ENCODE assay signal across 9 cellular contexts in the genomic region with DNA sequence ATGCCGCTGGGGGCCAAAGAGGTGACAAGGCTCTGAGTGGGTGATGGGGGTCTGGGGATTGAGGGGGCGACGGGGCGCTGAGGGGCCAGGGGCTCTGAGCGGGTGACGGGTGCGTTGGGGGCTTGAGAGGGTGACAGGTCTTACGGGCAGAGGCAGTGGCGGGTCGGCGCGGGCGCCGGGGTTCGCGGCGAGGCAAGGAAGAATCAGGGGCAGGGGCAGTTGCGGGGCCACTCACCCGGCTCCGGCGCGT. TPM values are rescaled to one million over a fixed set of nuclear protein-coding genes. Genes with fewer than 3 reads are reported as not detected.
A peak's percentile ranks its signal among the peaks of the same experiment; 100 is the strongest.
DNase-seq lines count a peak whose midpoint lies in the region; FAIRE-seq and TF ChIP-seq lines count a peak whose summit lies in the region.
"Had no signal": no experiment of that assay in that cellular context is flagged by ENCODE, and none has a peak within 500 bp of the region (broad histone marks: within the 10 kb centered on the region; RNA-seq: fewer than 3 reads in every experiment).

No MANE protein-coding gene starts in this region.

- H3K4me3 ChIP-seq in keratinocyte (ENCODE audit: control insufficient read depth in 2 of 3, extremely low read depth in 1 of 3, insufficient read depth in 2 of 3, low read depth in 1 of 3, low read length in 3 of 3) (peak overlapping the region; percentile 78 to 99 (median 83)), suprapubic skin (peak overlapping the region; percentile 97)

- WGBS in suprapubic skin = 0% methylated on average over 15 of the region's 22 CpGs

- no peaks in the 10 kb centered on the region for H3K9me1 ChIP-seq in keratinocyte (ENCODE audit: control insufficient read depth, extremely low read depth, insufficient read depth, low read length)

- H3K36me3 Mint-ChIP-seq in T-helper 2 cell treated with Interferon-gamma antibody and Interleukin-4, amounts not matched to agents 5 μg/mL and 100 μg/mL, for 36 hours (ENCODE audit: low read depth) = peaks cover 74% of the 10 kb centered on the region
- peaks cover 55% of the 10 kb centered on the region for H3K36me3 Mint-ChIP-seq in activated naive CD8-positive, alpha-beta T cell

- H3K9me3 ChIP-seq in keratinocyte (ENCODE audit: control insufficient read depth, low read depth, low read length) (no peaks in the 10 kb centered on the region), suprapubic skin (no peaks in the 10 kb centered on the region)

- peaks cover 34% of the 10 kb centered on the region for H3K4me1 ChIP-seq in keratinocyte (ENCODE audit: control insufficient read depth, extremely low read depth, insufficient read depth, low read length)
- peaks cover 64% of the 10 kb centered on the region for H3K4me1 ChIP-seq in suprapubic skin

- peak overlapping the region; percentile 95 for H3K27ac Mint-ChIP-seq in T-helper 2 cell treated with Interferon-gamma antibody and Interleukin-4, amounts not matched to agents 5 μg/mL and 100 μg/mL, for 36 hours
- peak overlapping the region; percentile 100 for H3K27ac Mint-ChIP-seq in activated naive CD8-positive, alpha-beta T cell

- no peak overlapping the region for H3K4me2 ChIP-seq in keratinocyte (ENCODE audit: control insufficient read depth, extremely low read depth, insufficient read depth, low read depth, low read length)

- TF ChIP-seq CTCF in keratinocyte (optimal IDR thresholded peaks at IDR 0.05 in 1 of 3, IDR thresholded peaks at IDR 0.05 in 1 of 3, conservative IDR thresholded peaks at IDR 0.05 in 1 of 3; ENCODE audit: extremely low read depth in 1 of 3, insufficient read depth in 2 of 3, low read length in 3 of 3) (no peak), suprapubic skin (IDR thresholded peaks at IDR 0.05) (no peak)

- TF ChIP-seq POLR2A in suprapubic skin (IDR thresholded peaks at IDR 0.05) = no peak

- H4K20me1 ChIP-seq in keratinocyte (ENCODE audit: control insufficient read depth, extremely low read depth, insufficient read depth, low read length) = peaks cover 41% of the 10 kb centered on the region

- peaks cover 31 to 56% of the 10 kb centered on the region in 2 experiments for H3K36me3 ChIP-seq in keratinocyte (ENCODE audit: control insufficient read depth in 2 of 2, extremely low read depth in 1 of 2, insufficient read depth in 2 of 2, low read length in 2 of 2)
- H3K36me3 ChIP-seq in suprapubic skin = peaks cover 54% of the 10 kb centered on the region

- dilution Hi-C loops in keratinocyte (cut with MboI; ENCODE audit: extremely low pct_ligation_motif_present, low sequenced_read_pairs) = no loop called here

- TF ChIP-seq EP300 in suprapubic skin (IDR thresholded peaks at IDR 0.05) = no peak

- no peak for DNase-seq in T-helper 2 cell treated with Interferon-gamma antibody and Interleukin-4, amounts not matched to agents 5 μg/mL and 100 μg/mL, for 36 hours (ENCODE audit: low spot score)
- no peak for DNase-seq in T-helper 2 cell
- no peak for DNase-seq in keratinocyte (ENCODE audit: low read depth, low spot score)
- DNase-seq in suprapubic skin (ENCODE audit: low spot score in 2 of 2) = no peak
- no peak for DNase-seq in cerebellar nuclear complex (lab: John Stamatoyannopoulos, UW)
- no peak for DNase-seq in NCI-H2107 (lab: John Stamatoyannopoulos, UW)
- DNase-seq in stimulated activated CD4-positive, alpha-beta T cell treated with anti-CD3 and anti-CD28 coated beads, Interleukin-15, amount 100 ng/mL, for 24 hours = no peak

- peak overlapping the region; percentile 99 for H3K9ac ChIP-seq in keratinocyte (ENCODE audit: control insufficient read depth, extremely low read depth, insufficient read depth, low read length)

- peaks cover 46% of the 10 kb centered on the region for H3K4me1 Mint-ChIP-seq in T-helper 2 cell treated with Interferon-gamma antibody and Interleukin-4, amounts not matched to agents 5 μg/mL and 100 μg/mL, for 36 hours (ENCODE audit: low read depth)
- peaks cover 51% of the 10 kb centered on the region for H3K4me1 Mint-ChIP-seq in activated naive CD8-positive, alpha-beta T cell (ENCODE audit: low read depth)

- peaks cover 28% of the 10 kb centered on the region for H3K9me3 Mint-ChIP-seq in T-helper 2 cell treated with Interferon-gamma antibody and Interleukin-4, amounts not matched to agents 5 μg/mL and 100 μg/mL, for 36 hours
- H3K9me3 Mint-ChIP-seq in activated naive CD8-positive, alpha-beta T cell (ENCODE audit: low read depth) = peaks cover 11% of the 10 kb centered on the region

- no peak for FAIRE-seq in keratinocyte (lab: Jason Lieb, UNC)
- FAIRE-seq: islet of Langerhans had no signal

- H3K4me3 Mint-ChIP-seq in T-helper 2 cell treated with Interferon-gamma antibody and Interleukin-4, amounts not matched to agents 5 μg/mL and 100 μg/mL, for 36 hours = peak overlapping the region; percentile 99
- H3K4me3 Mint-ChIP-seq in activated naive CD8-positive, alpha-beta T cell = peak overlapping the region; percentile 99

- H3K79me2 ChIP-seq in keratinocyte (ENCODE audit: control insufficient read depth, insufficient read depth, low read length) = peaks cover 85% of the 10 kb centered on the region

- peak overlapping the region; percentile 93 for H3K27ac ChIP-seq in keratinocyte (ENCODE audit: control insufficient read depth, insufficient read depth, low read length)
- peak overlapping the region; percentile 98 for H3K27ac ChIP-seq in suprapubic skin

- H2AFZ ChIP-seq in keratinocyte (ENCODE audit: control insufficient read depth, low read length) = no peak overlapping the region

- no peaks in the 10 kb centered on the region for H3K27me3 Mint-ChIP-seq in T-helper 2 cell treated with Interferon-gamma antibody and Interleukin-4, amounts not matched to agents 5 μg/mL and 100 μg/mL, for 36 hours (ENCODE audit: low read depth)
- H3K27me3 Mint-ChIP-seq in activated naive CD8-positive, alpha-beta T cell = no peaks in the 10 kb centered on the region

- H3K27me3 ChIP-seq in keratinocyte (ENCODE audit: control insufficient read depth, extremely low read depth, insufficient read depth, low read length) = no peaks in the 10 kb centered on the region
- H3K27me3 ChIP-seq in suprapubic skin = no peaks in the 10 kb centered on the region

RNA-seq across cellular contexts. Expression of gene ZNFX1, which starts 0.1 kb away (rescaled TPM):
- polyA plus RNA-seq in keratinocyte = 14.2 to 19.6 TPM (median 16.4 TPM) in 3 replicates
- 6.8 TPM for polyA plus RNA-seq in keratinocyte (2011; ENCODE audit: low read depth)
- 17.3 and 19.8 TPM in 2 replicates for polyA plus RNA-seq in keratinocyte (2011; cell fraction: cytosol; rRNA removed)
- 45.7 and 49.0 TPM in 2 replicates for polyA plus RNA-seq in keratinocyte (2011; cell fraction: nucleus; rRNA removed)
- 12.5 and 34.7 TPM in 2 replicates for polyA plus RNA-seq in keratinocyte (2012; ENCODE audit: low replicate concordance)
- polyA minus RNA-seq in keratinocyte = 44.9 to 78.9 TPM (median 58.3 TPM) in 3 replicates
- polyA minus RNA-seq in keratinocyte (2011; cell fraction: cytosol; rRNA and poly(A)+ RNA removed) = 27.0 TPM
- 41.0 and 75.3 TPM in 2 replicates for polyA minus RNA-seq in keratinocyte (2011; cell fraction: nucleus; rRNA and poly(A)+ RNA removed)
- total RNA-seq in suprapubic skin = 10 to 100 TPM; 25.9 to 36.1 (median 33.2) TPM

RNA-seq across cellular contexts. Expression of gene DDX27, which starts 58.5 kb away (rescaled TPM):
- polyA plus RNA-seq in keratinocyte = 33.8 to 42.1 TPM (median 34.5 TPM) in 3 replicates
- polyA plus RNA-seq in keratinocyte (2011; ENCODE audit: low read depth) = 135 TPM
- 35.2 and 42.0 TPM in 2 replicates for polyA plus RNA-seq in keratinocyte (2011; cell fraction: cytosol; rRNA removed)
- 74.5 and 80.6 TPM in 2 replicates for polyA plus RNA-seq in keratinocyte (2011; cell fraction: nucleus; rRNA removed)
- 39.9 and 43.2 TPM in 2 replicates for polyA plus RNA-seq in keratinocyte (2012; ENCODE audit: low replicate concordance)
- 30.7 to 54.2 TPM (median 40.5 TPM) in 3 replicates for polyA minus RNA-seq in keratinocyte
- 33.2 TPM for polyA minus RNA-seq in keratinocyte (2011; cell fraction: cytosol; rRNA and poly(A)+ RNA removed)
- 30.6 and 32.8 TPM in 2 replicates for polyA minus RNA-seq in keratinocyte (2011; cell fraction: nucleus; rRNA and poly(A)+ RNA removed)
- 10 to 100 TPM; 29.3 to 49.5 (median 38.0) TPM for total RNA-seq in suprapubic skin
